In the genomic region with DNA sequence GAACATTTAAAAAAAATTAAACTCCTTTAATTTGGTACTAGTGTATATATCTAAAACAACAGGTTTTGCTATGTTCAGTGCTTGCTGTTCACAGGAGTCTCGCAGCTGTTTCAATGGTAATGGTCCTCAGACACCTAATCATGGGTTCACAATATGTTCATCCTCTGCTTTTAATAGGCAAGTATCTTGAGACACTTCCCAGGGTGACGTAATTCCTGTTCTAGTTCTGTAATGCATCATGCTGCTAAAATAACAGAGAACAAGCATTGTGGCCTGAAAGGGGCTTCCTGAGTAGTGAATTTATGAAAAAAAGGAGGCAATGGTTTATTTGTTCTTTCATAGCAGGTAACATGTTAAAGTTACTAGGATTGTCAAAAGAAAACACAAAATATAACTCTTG, we compare ENCODE assay signal across 22 cellular contexts.
"Had no signal": no experiment of that assay in that cellular context is flagged by ENCODE, and none has a peak within 500 bp of the region (broad histone marks: within the 10 kb centered on the region; RNA-seq: fewer than 3 reads in every experiment).

No MANE protein-coding gene starts in this region.

- H3K27ac ChIP-seq: epithelial cell of prostate, esophagus muscularis mucosa, gastroesophageal sphincter, neural progenitor cell, ovary, suprapubic skin, thyroid gland, upper lobe of left lung, vagina had no signal

- H3K4me3 ChIP-seq: esophagus muscularis mucosa, gastroesophageal sphincter, mucosa of descending colon, neural progenitor cell, ovary, suprapubic skin, thyroid gland, upper lobe of left lung, vagina had no signal

- H3K9me3 ChIP-seq: esophagus muscularis mucosa, gastroesophageal sphincter, ovary, suprapubic skin, thyroid gland, upper lobe of left lung, vagina had no signal

- H3K9ac ChIP-seq: neural progenitor cell had no signal

- H3K27me3 ChIP-seq: esophagus muscularis mucosa, gastroesophageal sphincter, neural progenitor cell, ovary, suprapubic skin, thyroid gland, upper lobe of left lung, vagina had no signal

- H3K4me1 ChIP-seq: esophagus muscularis mucosa, gastroesophageal sphincter, neural progenitor cell, suprapubic skin, thyroid gland, upper lobe of left lung, vagina had no signal

- H3K4me2 ChIP-seq: neural progenitor cell had no signal

- DNase-seq: effector memory CD4-positive, alpha-beta T cell; glutamatergic neuron; islet precursor cell; mammary epithelial cell; mucosa of descending colon; naive thymus-derived CD8-positive, alpha-beta T cell; nucleus accumbens; ovary; right cardiac atrium; stimulated activated CD4-positive, alpha-beta T cell treated with anti-CD3 and anti-CD28 coated beads, Interleukin-4, amount 100 ng/mL, for 1 hour; stimulated activated CD8-positive, alpha-beta memory T cell treated with anti-CD3 and anti-CD28 coated beads, Interleukin-4, amount 100 ng/mL, for 48 hours; stimulated activated naive CD8-positive, alpha-beta T cell treated with anti-CD3 and anti-CD28 coated beads, Interleukin-15, Interleukin-2, amounts not matched to agents 100 U/mL and 50 U/mL, for 24 hours; thyroid gland; upper lobe of left lung had no signal

- ATAC-seq: gastroesophageal sphincter; left lobe of liver; mucosa of descending colon; naive thymus-derived CD8-positive, alpha-beta T cell; right cardiac atrium; stimulated activated effector memory CD8-positive, alpha-beta T cell treated with anti-CD3 and anti-CD28 coated beads, Interleukin-12 subunit alpha, Interleukin-12 subunit beta, amount 100 ng/mL, for 72 hours; stimulated activated naive CD8-positive, alpha-beta T cell treated with anti-CD3 and anti-CD28 coated beads, Interleukin-15, Interleukin-2, amounts not matched to agents 100 U/mL and 50 U/mL, for 24 hours had no signal

- H2AFZ ChIP-seq: neural progenitor cell had no signal

- H3K36me3 ChIP-seq: esophagus muscularis mucosa, gastroesophageal sphincter, neural progenitor cell, ovary, suprapubic skin, thyroid gland, upper lobe of left lung, vagina had no signal
